1 cellular context compared by ENCODE assay signal in the genomic region with DNA sequence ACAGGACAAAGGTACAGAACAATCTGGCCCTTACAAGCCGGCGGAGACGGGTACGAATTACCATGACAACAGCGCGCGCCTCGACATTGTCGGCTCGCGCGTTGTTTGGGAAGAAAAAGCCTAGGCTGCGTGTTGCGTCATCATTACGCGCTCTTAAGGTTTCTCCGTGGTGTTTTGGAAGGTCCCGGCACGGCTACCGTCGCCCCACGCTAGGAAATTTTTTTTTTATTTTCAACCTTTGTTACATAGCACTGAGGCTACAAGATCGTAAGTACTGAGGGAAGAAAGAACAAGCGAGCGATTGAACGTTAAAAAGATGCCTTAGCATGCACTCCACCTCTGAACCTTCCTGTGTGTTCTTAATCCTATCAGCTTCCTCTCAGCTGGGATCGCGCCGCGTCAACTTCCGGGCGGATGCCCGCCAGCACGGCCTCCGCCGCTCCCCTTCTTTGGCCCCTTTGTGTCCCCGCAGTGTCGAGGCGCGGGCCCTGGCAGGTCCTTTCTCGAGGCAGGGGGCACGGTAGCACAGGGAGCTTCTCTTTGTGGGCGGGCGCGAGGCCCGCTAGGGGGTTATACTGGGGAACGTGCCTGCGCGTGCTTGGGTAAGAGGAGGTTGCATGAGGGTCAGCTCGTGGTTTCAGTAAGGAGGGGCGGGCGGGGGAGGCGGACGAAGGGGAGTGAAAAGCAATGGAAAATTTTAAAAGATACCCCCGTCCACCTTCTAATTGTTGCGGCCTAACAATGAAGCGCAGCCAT.
TF ChIP-seq lines count a peak whose summit lies in the region.

A gene with protein sequence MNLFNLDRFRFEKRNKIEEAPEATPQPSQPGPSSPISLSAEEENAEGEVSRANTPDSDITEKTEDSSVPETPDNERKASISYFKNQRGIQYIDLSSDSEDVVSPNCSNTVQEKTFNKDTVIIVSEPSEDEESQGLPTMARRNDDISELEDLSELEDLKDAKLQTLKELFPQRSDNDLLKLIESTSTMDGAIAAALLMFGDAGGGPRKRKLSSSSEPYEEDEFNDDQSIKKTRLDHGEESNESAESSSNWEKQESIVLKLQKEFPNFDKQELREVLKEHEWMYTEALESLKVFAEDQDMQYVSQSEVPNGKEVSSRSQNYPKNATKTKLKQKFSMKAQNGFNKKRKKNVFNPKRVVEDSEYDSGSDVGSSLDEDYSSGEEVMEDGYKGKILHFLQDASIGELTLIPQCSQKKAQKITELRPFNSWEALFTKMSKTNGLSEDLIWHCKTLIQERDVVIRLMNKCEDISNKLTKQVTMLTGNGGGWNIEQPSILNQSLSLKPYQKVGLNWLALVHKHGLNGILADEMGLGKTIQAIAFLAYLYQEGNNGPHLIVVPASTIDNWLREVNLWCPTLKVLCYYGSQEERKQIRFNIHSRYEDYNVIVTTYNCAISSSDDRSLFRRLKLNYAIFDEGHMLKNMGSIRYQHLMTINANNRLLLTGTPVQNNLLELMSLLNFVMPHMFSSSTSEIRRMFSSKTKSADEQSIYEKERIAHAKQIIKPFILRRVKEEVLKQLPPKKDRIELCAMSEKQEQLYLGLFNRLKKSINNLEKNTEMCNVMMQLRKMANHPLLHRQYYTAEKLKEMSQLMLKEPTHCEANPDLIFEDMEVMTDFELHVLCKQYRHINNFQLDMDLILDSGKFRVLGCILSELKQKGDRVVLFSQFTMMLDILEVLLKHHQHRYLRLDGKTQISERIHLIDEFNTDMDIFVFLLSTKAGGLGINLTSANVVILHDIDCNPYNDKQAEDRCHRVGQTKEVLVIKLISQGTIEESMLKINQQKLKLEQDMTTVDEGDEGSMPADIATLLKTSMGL (plus strand): TSS at position 397 of the 756 bp plus-strand sequence. CDS start 530 bp downstream, outside the sequence.

TF ChIP-seq in HepG2, 621 proteins besides CTCF, POLR2A, EP300 and RAD21 (continued from another document and continues in another):
- TF ChIP-seq, protein P1, sequence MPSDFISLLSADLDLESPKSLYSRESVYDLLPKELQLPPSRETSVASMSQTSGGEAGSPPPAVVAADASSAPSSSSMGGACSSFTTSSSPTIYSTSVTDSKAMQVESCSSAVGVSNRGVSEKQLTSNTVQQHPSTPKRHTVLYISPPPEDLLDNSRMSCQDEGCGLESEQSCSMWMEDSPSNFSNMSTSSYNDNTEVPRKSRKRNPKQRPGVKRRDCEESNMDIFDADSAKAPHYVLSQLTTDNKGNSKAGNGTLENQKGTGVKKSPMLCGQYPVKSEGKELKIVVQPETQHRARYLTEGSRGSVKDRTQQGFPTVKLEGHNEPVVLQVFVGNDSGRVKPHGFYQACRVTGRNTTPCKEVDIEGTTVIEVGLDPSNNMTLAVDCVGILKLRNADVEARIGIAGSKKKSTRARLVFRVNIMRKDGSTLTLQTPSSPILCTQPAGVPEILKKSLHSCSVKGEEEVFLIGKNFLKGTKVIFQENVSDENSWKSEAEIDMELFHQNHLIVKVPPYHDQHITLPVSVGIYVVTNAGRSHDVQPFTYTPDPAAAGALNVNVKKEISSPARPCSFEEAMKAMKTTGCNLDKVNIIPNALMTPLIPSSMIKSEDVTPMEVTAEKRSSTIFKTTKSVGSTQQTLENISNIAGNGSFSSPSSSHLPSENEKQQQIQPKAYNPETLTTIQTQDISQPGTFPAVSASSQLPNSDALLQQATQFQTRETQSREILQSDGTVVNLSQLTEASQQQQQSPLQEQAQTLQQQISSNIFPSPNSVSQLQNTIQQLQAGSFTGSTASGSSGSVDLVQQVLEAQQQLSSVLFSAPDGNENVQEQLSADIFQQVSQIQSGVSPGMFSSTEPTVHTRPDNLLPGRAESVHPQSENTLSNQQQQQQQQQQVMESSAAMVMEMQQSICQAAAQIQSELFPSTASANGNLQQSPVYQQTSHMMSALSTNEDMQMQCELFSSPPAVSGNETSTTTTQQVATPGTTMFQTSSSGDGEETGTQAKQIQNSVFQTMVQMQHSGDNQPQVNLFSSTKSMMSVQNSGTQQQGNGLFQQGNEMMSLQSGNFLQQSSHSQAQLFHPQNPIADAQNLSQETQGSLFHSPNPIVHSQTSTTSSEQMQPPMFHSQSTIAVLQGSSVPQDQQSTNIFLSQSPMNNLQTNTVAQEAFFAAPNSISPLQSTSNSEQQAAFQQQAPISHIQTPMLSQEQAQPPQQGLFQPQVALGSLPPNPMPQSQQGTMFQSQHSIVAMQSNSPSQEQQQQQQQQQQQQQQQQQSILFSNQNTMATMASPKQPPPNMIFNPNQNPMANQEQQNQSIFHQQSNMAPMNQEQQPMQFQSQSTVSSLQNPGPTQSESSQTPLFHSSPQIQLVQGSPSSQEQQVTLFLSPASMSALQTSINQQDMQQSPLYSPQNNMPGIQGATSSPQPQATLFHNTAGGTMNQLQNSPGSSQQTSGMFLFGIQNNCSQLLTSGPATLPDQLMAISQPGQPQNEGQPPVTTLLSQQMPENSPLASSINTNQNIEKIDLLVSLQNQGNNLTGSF (CRISPR knock-in tag; IDR thresholded peaks at IDR 0.05): 0 out of 2 replicates have a peak, but pooled peaks have one; percentile 71
- TF ChIP-seq, protein P2, sequence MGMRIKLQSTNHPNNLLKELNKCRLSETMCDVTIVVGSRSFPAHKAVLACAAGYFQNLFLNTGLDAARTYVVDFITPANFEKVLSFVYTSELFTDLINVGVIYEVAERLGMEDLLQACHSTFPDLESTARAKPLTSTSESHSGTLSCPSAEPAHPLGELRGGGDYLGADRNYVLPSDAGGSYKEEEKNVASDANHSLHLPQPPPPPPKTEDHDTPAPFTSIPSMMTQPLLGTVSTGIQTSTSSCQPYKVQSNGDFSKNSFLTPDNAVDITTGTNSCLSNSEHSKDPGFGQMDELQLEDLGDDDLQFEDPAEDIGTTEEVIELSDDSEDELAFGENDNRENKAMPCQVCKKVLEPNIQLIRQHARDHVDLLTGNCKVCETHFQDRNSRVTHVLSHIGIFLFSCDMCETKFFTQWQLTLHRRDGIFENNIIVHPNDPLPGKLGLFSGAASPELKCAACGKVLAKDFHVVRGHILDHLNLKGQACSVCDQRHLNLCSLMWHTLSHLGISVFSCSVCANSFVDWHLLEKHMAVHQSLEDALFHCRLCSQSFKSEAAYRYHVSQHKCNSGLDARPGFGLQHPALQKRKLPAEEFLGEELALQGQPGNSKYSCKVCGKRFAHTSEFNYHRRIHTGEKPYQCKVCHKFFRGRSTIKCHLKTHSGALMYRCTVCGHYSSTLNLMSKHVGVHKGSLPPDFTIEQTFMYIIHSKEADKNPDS (CRISPR knock-in tag; IDR thresholded peaks at IDR 0.05): peak; percentile 40; the same call in 1 of the 2 replicates
- TF ChIP-seq NCOA2 (CRISPR knock-in tag; IDR thresholded peaks at IDR 0.05) (no peak; the same call in 1 of the 2 replicates), THAP11 (CRISPR knock-in tag; IDR thresholded peaks at IDR 0.05) (peak; percentile 90), NFYB (CRISPR knock-in tag; IDR thresholded peaks at IDR 0.05) (peak; percentile 54), BRD4 (CRISPR knock-in tag; IDR thresholded peaks at IDR 0.05) (peak; percentile 62; the same call in 1 of the 2 replicates), ZSCAN30 (CRISPR knock-in tag; IDR thresholded peaks at IDR 0.05) (0 out of 2 replicates have a peak, but pooled peaks have one; percentile 27), ZNF761 (CRISPR knock-in tag; conservative IDR thresholded peaks at IDR 0.05) (peak; percentile 76; the same call in 1 of the 2 replicates), NRL (CRISPR knock-in tag; IDR thresholded peaks at IDR 0.05; ENCODE audit: borderline replicate concordance) (peak; percentile 85), TEAD2 (CRISPR knock-in tag; IDR thresholded peaks at IDR 0.05) (0 out of 2 replicates have a peak, but pooled peaks have one; percentile 13), ZSCAN31 (CRISPR knock-in tag; IDR thresholded peaks at IDR 0.05; ENCODE audit: low read depth) (0 out of 2 replicates have a peak, but pooled peaks have one; percentile 15), PCBP1 (IDR thresholded peaks at IDR 0.05; ENCODE audit: borderline replicate concordance, low read depth, low read length) (peak; percentile 57; the same call in 1 of the 2 replicates), RFX3 (CRISPR knock-in tag; IDR thresholded peaks at IDR 0.05) (peak; percentile 87), PITX1 (CRISPR knock-in tag; IDR thresholded peaks at IDR 0.05) (peak; percentile 99), RFX1 (IDR thresholded peaks at IDR 0.05) (peak; percentile 83), KMT2B (CRISPR knock-in tag; IDR thresholded peaks at IDR 0.05) (peak; percentile 99)
- TF ChIP-seq, protein P3, sequence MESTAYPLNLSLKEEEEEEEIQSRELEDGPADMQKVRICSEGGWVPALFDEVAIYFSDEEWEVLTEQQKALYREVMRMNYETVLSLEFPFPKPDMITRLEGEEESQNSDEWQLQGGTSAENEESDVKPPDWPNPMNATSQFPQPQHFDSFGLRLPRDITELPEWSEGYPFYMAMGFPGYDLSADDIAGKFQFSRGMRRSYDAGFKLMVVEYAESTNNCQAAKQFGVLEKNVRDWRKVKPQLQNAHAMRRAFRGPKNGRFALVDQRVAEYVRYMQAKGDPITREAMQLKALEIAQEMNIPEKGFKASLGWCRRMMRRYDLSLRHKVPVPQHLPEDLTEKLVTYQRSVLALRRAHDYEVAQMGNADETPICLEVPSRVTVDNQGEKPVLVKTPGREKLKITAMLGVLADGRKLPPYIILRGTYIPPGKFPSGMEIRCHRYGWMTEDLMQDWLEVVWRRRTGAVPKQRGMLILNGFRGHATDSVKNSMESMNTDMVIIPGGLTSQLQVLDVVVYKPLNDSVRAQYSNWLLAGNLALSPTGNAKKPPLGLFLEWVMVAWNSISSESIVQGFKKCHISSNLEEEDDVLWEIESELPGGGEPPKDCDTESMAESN (CRISPR knock-in tag; conservative IDR thresholded peaks at IDR 0.05): peak; percentile 86; the same call in 1 of the 2 replicates
- TF ChIP-seq, protein P4, sequence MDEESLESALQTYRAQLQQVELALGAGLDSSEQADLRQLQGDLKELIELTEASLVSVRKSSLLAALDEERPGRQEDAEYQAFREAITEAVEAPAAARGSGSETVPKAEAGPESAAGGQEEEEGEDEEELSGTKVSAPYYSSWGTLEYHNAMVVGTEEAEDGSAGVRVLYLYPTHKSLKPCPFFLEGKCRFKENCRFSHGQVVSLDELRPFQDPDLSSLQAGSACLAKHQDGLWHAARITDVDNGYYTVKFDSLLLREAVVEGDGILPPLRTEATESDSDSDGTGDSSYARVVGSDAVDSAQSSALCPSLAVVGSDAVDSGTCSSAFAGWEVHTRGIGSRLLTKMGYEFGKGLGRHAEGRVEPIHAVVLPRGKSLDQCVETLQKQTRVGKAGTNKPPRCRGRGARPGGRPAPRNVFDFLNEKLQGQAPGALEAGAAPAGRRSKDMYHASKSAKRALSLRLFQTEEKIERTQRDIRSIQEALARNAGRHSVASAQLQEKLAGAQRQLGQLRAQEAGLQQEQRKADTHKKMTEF (CRISPR knock-in tag; IDR thresholded peaks at IDR 0.05): peak; percentile 84
- TF ChIP-seq, protein P5, sequence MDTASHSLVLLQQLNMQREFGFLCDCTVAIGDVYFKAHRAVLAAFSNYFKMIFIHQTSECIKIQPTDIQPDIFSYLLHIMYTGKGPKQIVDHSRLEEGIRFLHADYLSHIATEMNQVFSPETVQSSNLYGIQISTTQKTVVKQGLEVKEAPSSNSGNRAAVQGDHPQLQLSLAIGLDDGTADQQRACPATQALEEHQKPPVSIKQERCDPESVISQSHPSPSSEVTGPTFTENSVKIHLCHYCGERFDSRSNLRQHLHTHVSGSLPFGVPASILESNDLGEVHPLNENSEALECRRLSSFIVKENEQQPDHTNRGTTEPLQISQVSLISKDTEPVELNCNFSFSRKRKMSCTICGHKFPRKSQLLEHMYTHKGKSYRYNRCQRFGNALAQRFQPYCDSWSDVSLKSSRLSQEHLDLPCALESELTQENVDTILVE (CRISPR knock-in tag; IDR thresholded peaks at IDR 0.05): 0 out of 2 replicates have a peak, but pooled peaks have one; percentile 54
- TF ChIP-seq, protein P6, sequence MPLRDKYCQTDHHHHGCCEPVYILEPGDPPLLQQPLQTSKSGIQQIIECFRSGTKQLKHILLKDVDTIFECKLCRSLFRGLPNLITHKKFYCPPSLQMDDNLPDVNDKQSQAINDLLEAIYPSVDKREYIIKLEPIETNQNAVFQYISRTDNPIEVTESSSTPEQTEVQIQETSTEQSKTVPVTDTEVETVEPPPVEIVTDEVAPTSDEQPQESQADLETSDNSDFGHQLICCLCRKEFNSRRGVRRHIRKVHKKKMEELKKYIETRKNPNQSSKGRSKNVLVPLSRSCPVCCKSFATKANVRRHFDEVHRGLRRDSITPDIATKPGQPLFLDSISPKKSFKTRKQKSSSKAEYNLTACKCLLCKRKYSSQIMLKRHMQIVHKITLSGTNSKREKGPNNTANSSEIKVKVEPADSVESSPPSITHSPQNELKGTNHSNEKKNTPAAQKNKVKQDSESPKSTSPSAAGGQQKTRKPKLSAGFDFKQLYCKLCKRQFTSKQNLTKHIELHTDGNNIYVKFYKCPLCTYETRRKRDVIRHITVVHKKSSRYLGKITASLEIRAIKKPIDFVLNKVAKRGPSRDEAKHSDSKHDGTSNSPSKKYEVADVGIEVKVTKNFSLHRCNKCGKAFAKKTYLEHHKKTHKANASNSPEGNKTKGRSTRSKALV (CRISPR knock-in tag; IDR thresholded peaks at IDR 0.05): 0 out of 2 replicates have a peak, but pooled peaks have one; percentile 36
- TF ChIP-seq, protein P7, sequence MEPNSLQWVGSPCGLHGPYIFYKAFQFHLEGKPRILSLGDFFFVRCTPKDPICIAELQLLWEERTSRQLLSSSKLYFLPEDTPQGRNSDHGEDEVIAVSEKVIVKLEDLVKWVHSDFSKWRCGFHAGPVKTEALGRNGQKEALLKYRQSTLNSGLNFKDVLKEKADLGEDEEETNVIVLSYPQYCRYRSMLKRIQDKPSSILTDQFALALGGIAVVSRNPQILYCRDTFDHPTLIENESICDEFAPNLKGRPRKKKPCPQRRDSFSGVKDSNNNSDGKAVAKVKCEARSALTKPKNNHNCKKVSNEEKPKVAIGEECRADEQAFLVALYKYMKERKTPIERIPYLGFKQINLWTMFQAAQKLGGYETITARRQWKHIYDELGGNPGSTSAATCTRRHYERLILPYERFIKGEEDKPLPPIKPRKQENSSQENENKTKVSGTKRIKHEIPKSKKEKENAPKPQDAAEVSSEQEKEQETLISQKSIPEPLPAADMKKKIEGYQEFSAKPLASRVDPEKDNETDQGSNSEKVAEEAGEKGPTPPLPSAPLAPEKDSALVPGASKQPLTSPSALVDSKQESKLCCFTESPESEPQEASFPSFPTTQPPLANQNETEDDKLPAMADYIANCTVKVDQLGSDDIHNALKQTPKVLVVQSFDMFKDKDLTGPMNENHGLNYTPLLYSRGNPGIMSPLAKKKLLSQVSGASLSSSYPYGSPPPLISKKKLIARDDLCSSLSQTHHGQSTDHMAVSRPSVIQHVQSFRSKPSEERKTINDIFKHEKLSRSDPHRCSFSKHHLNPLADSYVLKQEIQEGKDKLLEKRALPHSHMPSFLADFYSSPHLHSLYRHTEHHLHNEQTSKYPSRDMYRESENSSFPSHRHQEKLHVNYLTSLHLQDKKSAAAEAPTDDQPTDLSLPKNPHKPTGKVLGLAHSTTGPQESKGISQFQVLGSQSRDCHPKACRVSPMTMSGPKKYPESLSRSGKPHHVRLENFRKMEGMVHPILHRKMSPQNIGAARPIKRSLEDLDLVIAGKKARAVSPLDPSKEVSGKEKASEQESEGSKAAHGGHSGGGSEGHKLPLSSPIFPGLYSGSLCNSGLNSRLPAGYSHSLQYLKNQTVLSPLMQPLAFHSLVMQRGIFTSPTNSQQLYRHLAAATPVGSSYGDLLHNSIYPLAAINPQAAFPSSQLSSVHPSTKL (CRISPR knock-in tag; IDR thresholded peaks at IDR 0.05): peak; percentile 63; the same call in 1 of the 2 replicates
